17 cellular contexts compared by ENCODE assay signal in the genomic region with DNA sequence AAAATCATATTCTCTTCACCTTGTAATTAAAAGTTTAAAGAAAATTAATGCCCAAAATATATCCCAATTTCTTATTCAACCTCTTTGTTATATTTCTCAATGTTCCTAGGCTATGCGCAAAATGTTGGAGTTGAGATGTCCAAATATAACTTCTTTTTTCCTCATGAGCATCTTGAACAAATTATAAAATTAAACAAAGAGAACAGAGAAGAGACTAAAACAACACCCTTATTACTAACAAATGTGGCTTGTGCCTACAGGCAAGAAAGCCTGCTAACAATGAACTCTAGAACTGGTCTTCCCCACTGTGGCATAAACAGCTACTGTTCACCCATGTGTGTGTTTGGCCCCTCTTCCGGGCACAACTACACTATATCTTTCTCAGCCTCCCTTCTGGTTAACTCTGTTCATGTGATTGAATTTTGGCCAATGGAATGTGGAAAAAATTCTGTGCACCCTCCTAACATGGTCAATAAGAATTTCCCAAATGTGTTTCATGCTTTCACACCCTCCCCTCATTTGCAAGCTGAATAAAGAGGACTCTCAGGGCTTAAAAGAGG.
"Had no signal": no experiment of that assay in that cellular context is flagged by ENCODE, and none has a peak within 500 bp of the region (broad histone marks: within the 10 kb centered on the region; RNA-seq: fewer than 3 reads in every experiment).

No MANE protein-coding gene starts in this region.

- H3K27ac ChIP-seq: esophagus squamous epithelium, heart right ventricle, neural progenitor cell, pancreas, sigmoid colon, upper lobe of right lung had no signal

- H3K4me3 ChIP-seq: esophagus squamous epithelium, heart right ventricle, mucosa of descending colon, neural progenitor cell, pancreas, sigmoid colon, upper lobe of right lung had no signal

- H3K36me3 ChIP-seq: esophagus squamous epithelium, heart right ventricle, neural progenitor cell, pancreas, sigmoid colon, upper lobe of right lung had no signal

- DNase-seq: activated CD4-positive, alpha-beta T cell treated with anti-CD3 and anti-CD28 coated beads, Interleukin-2, amount 10 ng/mL, durations not matched to agents 24 days and 14 days; activated CD8-positive, alpha-beta T cell treated with anti-CD3 and anti-CD28 coated beads for 36 hours; activated effector memory CD4-positive, alpha-beta T cell treated with Interleukin-2 at 50 U/mL for 16 hours; activated naive CD4-positive, alpha-beta T cell treated with anti-CD3 and anti-CD28 coated beads, Interleukin-2, amount 50 U/mL, for 16 hours; activated T-cell treated with anti-CD3 and anti-CD28 coated beads, Interleukin-2, amount 50 U/mL, for 24 hours; effector memory CD4-positive, alpha-beta T cell; esophagus squamous epithelium; heart right ventricle; kidney glomerular epithelial cell; left ventricle myocardium superior; mucosa of descending colon; naive B cell; pancreas; sigmoid colon; stimulated activated CD4-positive, alpha-beta T cell treated with anti-CD3 and anti-CD28 coated beads, Interleukin-4, amount 100 ng/mL, for 24 hours; upper lobe of right lung had no signal

- H3K4me1 ChIP-seq: esophagus squamous epithelium, heart right ventricle, neural progenitor cell, pancreas, sigmoid colon, upper lobe of right lung had no signal

- H2AFZ ChIP-seq: neural progenitor cell had no signal

- H3K4me2 ChIP-seq: neural progenitor cell had no signal

- H3K9me3 ChIP-seq: esophagus squamous epithelium, heart right ventricle, mucosa of descending colon, pancreas, sigmoid colon, upper lobe of right lung had no signal

- H3K9ac ChIP-seq: neural progenitor cell had no signal

- H3K27me3 ChIP-seq: esophagus squamous epithelium, heart right ventricle, neural progenitor cell, pancreas, sigmoid colon, upper lobe of right lung had no signal
